ENCODE assay signal across 8 cellular contexts in the genomic region with DNA sequence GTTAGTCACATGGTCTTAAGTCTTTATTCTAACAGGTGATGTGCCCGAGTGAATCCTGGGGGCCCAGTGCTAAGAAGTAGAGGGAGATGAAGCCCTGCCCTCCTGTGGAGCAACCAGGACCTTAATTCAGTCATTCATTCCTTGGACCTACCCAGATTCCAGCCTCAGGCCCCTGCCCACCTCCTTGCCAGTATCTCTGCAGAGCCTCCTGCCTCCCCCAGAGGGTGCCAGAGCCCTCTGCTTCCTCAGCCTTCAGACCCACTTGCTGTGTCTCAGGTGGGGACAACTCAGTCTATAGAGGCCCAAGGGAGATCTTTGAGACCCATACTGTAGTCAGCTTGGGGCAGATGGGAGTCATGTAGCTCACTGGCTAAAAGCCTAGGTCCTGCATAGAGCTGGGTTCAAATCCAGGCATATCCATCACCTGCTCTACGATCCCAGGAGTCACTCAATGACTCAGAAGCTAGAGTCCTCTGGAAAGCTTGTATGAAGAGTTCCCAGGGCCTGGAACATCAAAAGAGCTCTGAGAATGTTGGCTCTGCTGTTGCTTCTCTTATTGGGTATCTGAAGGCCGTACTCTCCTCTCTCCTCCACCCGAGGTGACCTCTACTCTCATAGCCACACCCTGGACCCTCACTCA. TPM values are rescaled to one million over a fixed set of nuclear protein-coding genes. Genes with fewer than 3 reads are reported as not detected.
A peak's percentile ranks its signal among the peaks of the same experiment; 100 is the strongest.
DNase-seq lines count a peak whose midpoint lies in the region; ATAC-seq and TF ChIP-seq lines count a peak whose summit lies in the region.

No MANE protein-coding gene starts in this region.

- ATAC-seq in CD4-positive, CD25-positive, alpha-beta regulatory T cell (ENCODE audit: low read depth in 2 of 2) = peak in 1 of 2 donors; percentile 52
- ATAC-seq in GM19463 (IDR thresholded peaks at IDR 0.05; ENCODE audit: unreplicated experiment) (peak; percentile 42), HG02798 (IDR thresholded peaks at IDR 0.05; ENCODE audit: poor library complexity, unreplicated experiment) (no peak), GM18907 (IDR thresholded peaks at IDR 0.05; ENCODE audit: unreplicated experiment) (no peak)

- intact Hi-C loops in ascending aorta (cut with DNase I) = no loop called here

- no peaks in the 10 kb centered on the region for H3K36me3 ChIP-seq in CD4-positive, CD25-positive, alpha-beta regulatory T cell (ENCODE audit: control insufficient read depth, insufficient read depth, low read length)
- H3K36me3 ChIP-seq in ascending aorta = no peaks in the 10 kb centered on the region

- no peak overlapping the region for H3K27ac Mint-ChIP-seq in CD4-positive, CD25-positive, alpha-beta regulatory T cell
- H3K27ac Mint-ChIP-seq in immature natural killer cell = no peak overlapping the region

- TF ChIP-seq CTCF in ascending aorta (IDR thresholded peaks at IDR 0.05) = peak; percentile 12 to 56 (median 28)

- H3K4me3 Mint-ChIP-seq in CD4-positive, CD25-positive, alpha-beta regulatory T cell = no peak overlapping the region
- H3K4me3 Mint-ChIP-seq in immature natural killer cell = no peak overlapping the region

- peaks cover 31% of the 10 kb centered on the region for H3K27me3 Mint-ChIP-seq in CD4-positive, CD25-positive, alpha-beta regulatory T cell
- H3K27me3 Mint-ChIP-seq in immature natural killer cell (ENCODE audit: low read depth in 3 of 3) = peaks cover 4 to 12% (median 5%) of the 10 kb centered on the region in 3 donors

- H3K4me3 ChIP-seq in CD4-positive, CD25-positive, alpha-beta regulatory T cell (ENCODE audit: low read depth, low read length) = no peak overlapping the region
- H3K4me3 ChIP-seq in ascending aorta = no peak overlapping the region

- peaks cover 5% of the 10 kb centered on the region for H3K27me3 ChIP-seq in CD4-positive, CD25-positive, alpha-beta regulatory T cell (ENCODE audit: control insufficient read depth, insufficient read depth, low read length)
- H3K27me3 ChIP-seq in ascending aorta = no peaks in the 10 kb centered on the region

- DNase-seq in CD4-positive, CD25-positive, alpha-beta regulatory T cell = peak in 2 of 3 donors; percentile 16 to 45
- peak; percentile 46 to 82 for DNase-seq in NCI-H526 (lab: John Stamatoyannopoulos, UW)
- DNase-seq in ascending aorta (ENCODE audit: low spot score in 2 of 2) = no peak
- DNase-seq in immature natural killer cell = peak in 2 of 3 donors; percentile 11 to 16
- peak; percentile 50 for DNase-seq in stimulated activated CD8-positive, alpha-beta memory T cell treated with anti-CD3 and anti-CD28 coated beads, Interleukin-4, amount 100 ng/mL, for 48 hours

- H3K9me3 ChIP-seq in CD4-positive, CD25-positive, alpha-beta regulatory T cell (ENCODE audit: control insufficient read depth in 2 of 2, low read length in 2 of 2) = no peaks in the 10 kb centered on the region
- H3K9me3 ChIP-seq in ascending aorta = no peaks in the 10 kb centered on the region

- H3K36me3 Mint-ChIP-seq in CD4-positive, CD25-positive, alpha-beta regulatory T cell = no peaks in the 10 kb centered on the region
- H3K36me3 Mint-ChIP-seq in immature natural killer cell = no peaks in the 10 kb centered on the region

- H3K4me1 ChIP-seq in CD4-positive, CD25-positive, alpha-beta regulatory T cell (ENCODE audit: control insufficient read depth, insufficient read depth, low read length, poor library complexity, severe bottlenecking) = no peaks in the 10 kb centered on the region
- H3K4me1 ChIP-seq in ascending aorta = no peaks in the 10 kb centered on the region

- peaks cover 0 to 3% (median 1%) of the 10 kb centered on the region in 4 donors for H3K4me1 Mint-ChIP-seq in CD4-positive, CD25-positive, alpha-beta regulatory T cell
- peaks cover 0 to 4% of the 10 kb centered on the region in 2 donors for H3K4me1 Mint-ChIP-seq in immature natural killer cell

- H3K9me3 Mint-ChIP-seq in CD4-positive, CD25-positive, alpha-beta regulatory T cell = no peaks in the 10 kb centered on the region
- peaks cover 0 to 2% (median 0%) of the 10 kb centered on the region in 6 donors for H3K9me3 Mint-ChIP-seq in immature natural killer cell

- H3K27ac ChIP-seq in CD4-positive, CD25-positive, alpha-beta regulatory T cell (ENCODE audit: insufficient read depth, low read length, poor library complexity, severe bottlenecking) = no peak overlapping the region
- no peak overlapping the region for H3K27ac ChIP-seq in ascending aorta

RNA-seq across cellular contexts. Expression of a gene that starts 3.9 kb away (rescaled TPM):
- total RNA-seq in CD4-positive, CD25-positive, alpha-beta regulatory T cell = not detected
- not detected for polyA plus RNA-seq in CD4-positive, CD25-positive, alpha-beta regulatory T cell
- total RNA-seq in ascending aorta = 23.2 TPM
- polyA plus RNA-seq in immature natural killer cell = under 1 TPM in 1 of 3 donors, not detected in 2; 0.13 TPM

RNA-seq across cellular contexts. Expression of a gene that starts 16.2 kb away (rescaled TPM):
- not detected for total RNA-seq in CD4-positive, CD25-positive, alpha-beta regulatory T cell
- polyA plus RNA-seq in CD4-positive, CD25-positive, alpha-beta regulatory T cell = under 1 TPM in 1 of 4 donors, not detected in 3; 0.09 TPM
- 64.8 TPM for total RNA-seq in ascending aorta
- under 1 TPM in 1 of 3 donors, not detected in 2; 0.53 TPM for polyA plus RNA-seq in immature natural killer cell

RNA-seq across cellular contexts. Expression of a gene that starts 34.5 kb away (rescaled TPM):
- not detected for total RNA-seq in CD4-positive, CD25-positive, alpha-beta regulatory T cell
- not detected for polyA plus RNA-seq in CD4-positive, CD25-positive, alpha-beta regulatory T cell
- 234 TPM for total RNA-seq in ascending aorta
- not detected for polyA plus RNA-seq in immature natural killer cell

RNA-seq across cellular contexts. Expression of a gene that starts 51.2 kb away (rescaled TPM):
- total RNA-seq in CD4-positive, CD25-positive, alpha-beta regulatory T cell = 14.8 TPM
- polyA plus RNA-seq in CD4-positive, CD25-positive, alpha-beta regulatory T cell = 10 to 100 TPM; 19.3 to 25.5 (median 22.1) TPM
- 48.4 TPM for total RNA-seq in ascending aorta
- polyA plus RNA-seq in immature natural killer cell = 10 to 100 TPM; 16.4 to 27.5 (median 16.6) TPM

RNA-seq across cellular contexts. Expression of a gene that starts 53.1 kb away (rescaled TPM):
- not detected for total RNA-seq in CD4-positive, CD25-positive, alpha-beta regulatory T cell
- polyA plus RNA-seq in CD4-positive, CD25-positive, alpha-beta regulatory T cell = not detected
- not detected for total RNA-seq in ascending aorta
- not detected for polyA plus RNA-seq in immature natural killer cell

Comparison
In these comparisons a context has a peak if more than half of its experiments do, and no peak if none do; other contexts are left out.
1. DNase-seq: peak in CD4-positive, CD25-positive, alpha-beta regulatory T cell (2 of 3), NCI-H526 (2 of 2), immature natural killer cell (2 of 3) and stimulated activated CD8-positive, alpha-beta memory T cell treated with anti-CD3 and anti-CD28 coated beads, Interleukin-4, amount 100 ng/mL, for 48 hours (single experiment); none in ascending aorta (0 of 2).
2. RNA of a gene that starts 3.9 kb away (total RNA-seq): 23.2 TPM in ascending aorta (single experiment); not detected in CD4-positive, CD25-positive, alpha-beta regulatory T cell (single experiment); every median in the first group is over 10 times any median in the second.
3. RNA of a gene that starts 16.2 kb away (total RNA-seq): 64.8 TPM in ascending aorta (single experiment); not detected in CD4-positive, CD25-positive, alpha-beta regulatory T cell (single experiment); every median in the first group is over 10 times any median in the second.
4. RNA of a gene that starts 34.5 kb away (total RNA-seq): 234 TPM in ascending aorta (single experiment); not detected in CD4-positive, CD25-positive, alpha-beta regulatory T cell (single experiment); every median in the first group is over 100 times any median in the second.